ENCODE assay signal across 1 cellular context in the genomic region with DNA sequence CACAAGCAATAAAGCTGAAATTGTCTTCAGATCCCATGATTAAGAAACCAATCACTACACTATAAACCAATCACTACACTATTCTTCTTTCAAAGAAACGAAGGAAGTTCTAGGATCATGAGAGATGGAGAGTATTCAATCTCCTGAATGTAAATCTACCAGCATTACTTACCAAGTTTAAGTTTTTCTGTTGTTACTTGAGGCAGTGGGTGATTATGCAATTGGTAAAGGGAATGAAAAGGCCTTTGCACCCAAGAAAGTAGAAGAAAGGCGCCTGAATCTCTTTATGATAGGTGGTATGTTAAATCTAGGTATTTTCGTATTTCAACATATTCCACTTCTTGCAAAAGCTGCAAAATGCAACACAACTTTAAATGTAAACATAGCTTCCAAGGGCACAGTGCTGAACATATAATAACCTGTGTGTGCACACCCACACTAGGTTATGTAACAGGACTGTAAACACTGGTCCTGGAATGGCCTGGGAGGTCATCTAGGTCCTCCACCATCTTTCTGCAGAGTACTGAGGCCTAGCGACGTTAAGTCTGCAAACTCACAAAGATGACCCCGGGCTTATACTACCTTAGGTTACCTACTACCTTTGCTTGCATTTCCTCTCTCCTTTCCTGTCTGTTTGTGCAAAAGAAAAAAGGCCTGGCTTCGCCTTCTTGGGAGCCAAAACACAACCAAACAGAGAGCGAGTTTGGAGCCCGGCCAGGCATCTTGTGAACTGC.
A peak's percentile ranks its signal among the peaks of the same experiment; 100 is the strongest.
TF ChIP-seq lines count a peak whose summit lies in the region.

No MANE protein-coding gene starts in this region.

TF ChIP-seq in HepG2, 621 proteins besides CTCF, POLR2A, EP300 and RAD21 (continued from another document and continues in another):
- TF ChIP-seq KDM1A (CRISPR knock-in tag; IDR thresholded peaks at IDR 0.05) (peak; percentile 77), ZFP62 (CRISPR knock-in tag; IDR thresholded peaks at IDR 0.05) (0 out of 2 replicates have a peak, but pooled peaks have one; percentile 14), ZBTB4 (CRISPR knock-in tag; IDR thresholded peaks at IDR 0.05; ENCODE audit: borderline replicate concordance) (no peak), EZH2 (conservative IDR thresholded peaks at IDR 0.05; ENCODE audit: low read depth, low read length) (no peak), POLR2AphosphoS5 (IDR thresholded peaks at IDR 0.05; ENCODE audit: low read depth, low read length) (no peak), ZBTB21 (CRISPR knock-in tag; IDR thresholded peaks at IDR 0.05) (no peak), ATM (IDR thresholded peaks at IDR 0.05; ENCODE audit: borderline replicate concordance) (no peak), PAWR (CRISPR knock-in tag; IDR thresholded peaks at IDR 0.05; ENCODE audit: borderline replicate concordance) (no peak), ZNF333 (CRISPR knock-in tag; IDR thresholded peaks at IDR 0.05; ENCODE audit: borderline replicate concordance) (no peak), ZNF879 (CRISPR knock-in tag; IDR thresholded peaks at IDR 0.05) (no peak), ZEB1 (IDR thresholded peaks at IDR 0.05; ENCODE audit: insufficient replicate concordance, low read depth) (no peak), CSRNP2 (CRISPR knock-in tag; conservative IDR thresholded peaks at IDR 0.05; ENCODE audit: low read depth) (no peak), ZFP36L2 (CRISPR knock-in tag; IDR thresholded peaks at IDR 0.05) (no peak), HMG20B (CRISPR knock-in tag; conservative IDR thresholded peaks at IDR 0.05) (peak; percentile 72), HDAC1 (CRISPR knock-in tag; IDR thresholded peaks at IDR 0.05) (peak; percentile 60), ZNF281 (CRISPR knock-in tag; IDR thresholded peaks at IDR 0.05; ENCODE audit: borderline replicate concordance) (peak; percentile 77), KDM5A (IDR thresholded peaks at IDR 0.05; ENCODE audit: borderline replicate concordance, low read length) (no peak), HOXA7 (CRISPR knock-in tag; IDR thresholded peaks at IDR 0.05) (no peak), ZNF180 (CRISPR knock-in tag; IDR thresholded peaks at IDR 0.05; ENCODE audit: borderline replicate concordance, low read depth) (no peak), MTA3 (CRISPR knock-in tag; IDR thresholded peaks at IDR 0.05) (no peak), ZNF510 (CRISPR knock-in tag; IDR thresholded peaks at IDR 0.05; ENCODE audit: low read depth) (no peak), ZNF670 (CRISPR knock-in tag; IDR thresholded peaks at IDR 0.05; ENCODE audit: borderline replicate concordance) (no peak), GPN1 (CRISPR knock-in tag; IDR thresholded peaks at IDR 0.05; ENCODE audit: borderline replicate concordance) (no peak), PBX2 (CRISPR knock-in tag; IDR thresholded peaks at IDR 0.05) (no peak), TSC22D2 (CRISPR knock-in tag; IDR thresholded peaks at IDR 0.05; ENCODE audit: borderline replicate concordance) (0 out of 2 replicates have a peak, but pooled peaks have one; percentile 37), SALL1 (CRISPR knock-in tag; IDR thresholded peaks at IDR 0.05) (peak; percentile 89), HIVEP1 (CRISPR knock-in tag; IDR thresholded peaks at IDR 0.05) (no peak), ZNF503 (CRISPR knock-in tag; IDR thresholded peaks at IDR 0.05) (no peak), FOXK1 (CRISPR knock-in tag; IDR thresholded peaks at IDR 0.05; ENCODE audit: borderline replicate concordance, low read depth) (peak; percentile 99), ZNF605 (CRISPR knock-in tag; IDR thresholded peaks at IDR 0.05) (no peak), POGZ (CRISPR knock-in tag; IDR thresholded peaks at IDR 0.05) (peak; percentile 80), NFRKB (IDR thresholded peaks at IDR 0.05) (no peak), IRX3 (CRISPR knock-in tag; IDR thresholded peaks at IDR 0.05; ENCODE audit: borderline replicate concordance, low read depth) (no peak), MBD4 (IDR thresholded peaks at IDR 0.05; ENCODE audit: borderline replicate concordance, low read length) (no peak), ZNF709 (CRISPR knock-in tag; IDR thresholded peaks at IDR 0.05) (0 out of 2 replicates have a peak, but pooled peaks have one; percentile 63), CCAR2 (optimal IDR thresholded peaks at IDR 0.05; ENCODE audit: low read depth, low read length) (no peak), ZNF251 (CRISPR knock-in tag; IDR thresholded peaks at IDR 0.05) (no peak), MBNL3 (CRISPR knock-in tag; conservative IDR thresholded peaks at IDR 0.05) (no peak), REPIN1 (CRISPR knock-in tag; IDR thresholded peaks at IDR 0.05; ENCODE audit: borderline replicate concordance, low read depth) (peak; percentile 69; the same call in 1 of the 2 replicates), BRD4 (CRISPR knock-in tag; IDR thresholded peaks at IDR 0.05) (no peak), ZNF703 (CRISPR knock-in tag; IDR thresholded peaks at IDR 0.05; ENCODE audit: borderline replicate concordance) (no peak), GATAD2A (CRISPR knock-in tag; IDR thresholded peaks at IDR 0.05) (peak; percentile 93), PITX1 (CRISPR knock-in tag; IDR thresholded peaks at IDR 0.05) (peak; percentile 39; the same call in 1 of the 2 replicates), ZNF672 (CRISPR knock-in tag; IDR thresholded peaks at IDR 0.05) (no peak), NFKBIZ (CRISPR knock-in tag; IDR thresholded peaks at IDR 0.05) (peak; percentile 91), HES4 (CRISPR knock-in tag; IDR thresholded peaks at IDR 0.05; ENCODE audit: borderline replicate concordance) (0 out of 2 replicates have a peak, but pooled peaks have one; percentile 54)
- TF ChIP-seq, protein P1, sequence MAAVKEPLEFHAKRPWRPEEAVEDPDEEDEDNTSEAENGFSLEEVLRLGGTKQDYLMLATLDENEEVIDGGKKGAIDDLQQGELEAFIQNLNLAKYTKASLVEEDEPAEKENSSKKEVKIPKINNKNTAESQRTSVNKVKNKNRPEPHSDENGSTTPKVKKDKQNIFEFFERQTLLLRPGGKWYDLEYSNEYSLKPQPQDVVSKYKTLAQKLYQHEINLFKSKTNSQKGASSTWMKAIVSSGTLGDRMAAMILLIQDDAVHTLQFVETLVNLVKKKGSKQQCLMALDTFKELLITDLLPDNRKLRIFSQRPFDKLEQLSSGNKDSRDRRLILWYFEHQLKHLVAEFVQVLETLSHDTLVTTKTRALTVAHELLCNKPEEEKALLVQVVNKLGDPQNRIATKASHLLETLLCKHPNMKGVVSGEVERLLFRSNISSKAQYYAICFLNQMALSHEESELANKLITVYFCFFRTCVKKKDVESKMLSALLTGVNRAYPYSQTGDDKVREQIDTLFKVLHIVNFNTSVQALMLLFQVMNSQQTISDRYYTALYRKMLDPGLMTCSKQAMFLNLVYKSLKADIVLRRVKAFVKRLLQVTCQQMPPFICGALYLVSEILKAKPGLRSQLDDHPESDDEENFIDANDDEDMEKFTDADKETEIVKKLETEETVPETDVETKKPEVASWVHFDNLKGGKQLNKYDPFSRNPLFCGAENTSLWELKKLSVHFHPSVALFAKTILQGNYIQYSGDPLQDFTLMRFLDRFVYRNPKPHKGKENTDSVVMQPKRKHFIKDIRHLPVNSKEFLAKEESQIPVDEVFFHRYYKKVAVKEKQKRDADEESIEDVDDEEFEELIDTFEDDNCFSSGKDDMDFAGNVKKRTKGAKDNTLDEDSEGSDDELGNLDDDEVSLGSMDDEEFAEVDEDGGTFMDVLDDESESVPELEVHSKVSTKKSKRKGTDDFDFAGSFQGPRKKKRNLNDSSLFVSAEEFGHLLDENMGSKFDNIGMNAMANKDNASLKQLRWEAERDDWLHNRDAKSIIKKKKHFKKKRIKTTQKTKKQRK (IDR thresholded peaks at IDR 0.05; ENCODE audit: low read length), result no peak
- TF ChIP-seq, protein P2, sequence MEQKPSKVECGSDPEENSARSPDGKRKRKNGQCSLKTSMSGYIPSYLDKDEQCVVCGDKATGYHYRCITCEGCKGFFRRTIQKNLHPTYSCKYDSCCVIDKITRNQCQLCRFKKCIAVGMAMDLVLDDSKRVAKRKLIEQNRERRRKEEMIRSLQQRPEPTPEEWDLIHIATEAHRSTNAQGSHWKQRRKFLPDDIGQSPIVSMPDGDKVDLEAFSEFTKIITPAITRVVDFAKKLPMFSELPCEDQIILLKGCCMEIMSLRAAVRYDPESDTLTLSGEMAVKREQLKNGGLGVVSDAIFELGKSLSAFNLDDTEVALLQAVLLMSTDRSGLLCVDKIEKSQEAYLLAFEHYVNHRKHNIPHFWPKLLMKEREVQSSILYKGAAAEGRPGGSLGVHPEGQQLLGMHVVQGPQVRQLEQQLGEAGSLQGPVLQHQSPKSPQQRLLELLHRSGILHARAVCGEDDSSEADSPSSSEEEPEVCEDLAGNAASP (CRISPR knock-in tag; IDR thresholded peaks at IDR 0.05; ENCODE audit: borderline replicate concordance), result peak; percentile 99
- TF ChIP-seq, protein P3, sequence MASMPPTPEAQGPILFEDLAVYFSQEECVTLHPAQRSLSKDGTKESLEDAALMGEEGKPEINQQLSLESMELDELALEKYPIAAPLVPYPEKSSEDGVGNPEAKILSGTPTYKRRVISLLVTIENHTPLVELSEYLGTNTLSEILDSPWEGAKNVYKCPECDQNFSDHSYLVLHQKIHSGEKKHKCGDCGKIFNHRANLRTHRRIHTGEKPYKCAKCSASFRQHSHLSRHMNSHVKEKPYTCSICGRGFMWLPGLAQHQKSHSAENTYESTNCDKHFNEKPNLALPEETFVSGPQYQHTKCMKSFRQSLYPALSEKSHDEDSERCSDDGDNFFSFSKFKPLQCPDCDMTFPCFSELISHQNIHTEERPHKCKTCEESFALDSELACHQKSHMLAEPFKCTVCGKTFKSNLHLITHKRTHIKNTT (CRISPR knock-in tag; IDR thresholded peaks at IDR 0.05), result no peak
